In the genomic region with DNA sequence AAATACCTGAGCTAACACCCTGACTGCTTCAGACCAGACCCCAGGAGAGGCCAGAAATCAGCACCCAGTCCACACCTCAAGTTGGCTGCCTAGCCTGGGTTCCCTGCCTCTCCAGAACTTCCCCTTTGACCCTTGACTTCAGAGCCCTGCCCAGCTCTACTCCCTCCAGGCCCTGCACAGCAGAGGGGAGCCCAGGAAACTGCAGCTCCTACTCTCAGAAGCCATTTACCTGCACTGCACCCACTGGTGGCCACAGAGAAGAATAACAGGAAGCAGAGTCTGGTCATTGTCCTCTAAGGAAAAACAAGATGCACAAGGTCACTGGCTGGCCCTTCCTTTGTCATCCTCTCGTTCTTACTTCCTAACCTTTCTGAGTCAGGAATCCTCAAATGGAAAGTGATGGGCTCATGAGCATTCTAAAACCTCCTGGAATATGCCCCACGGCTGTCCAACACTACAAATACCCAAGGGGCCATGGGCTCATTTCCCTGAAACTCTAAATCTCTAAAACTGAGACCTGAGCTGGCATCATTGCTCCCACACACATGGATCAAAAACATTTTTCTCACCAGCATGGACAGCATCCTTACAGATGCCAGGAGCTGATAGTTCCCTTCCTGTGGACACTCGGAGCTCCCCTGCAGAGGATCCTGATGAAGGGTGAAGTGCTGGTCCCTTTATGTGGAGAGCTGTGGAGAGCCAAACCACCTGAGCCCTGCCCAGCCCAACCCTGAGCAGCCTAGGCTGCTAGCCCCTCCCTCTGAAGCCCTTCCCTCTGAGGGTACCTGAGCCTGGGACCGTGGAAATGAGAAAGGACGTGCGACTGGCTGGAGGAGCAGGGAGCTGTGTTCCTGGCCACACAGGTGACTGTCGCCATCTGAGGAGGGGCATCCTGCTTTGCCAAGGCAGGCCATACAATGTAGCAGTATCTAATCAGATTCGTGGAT, we compare ENCODE assay signal across 8 cellular contexts. TPM values are rescaled to one million over a fixed set of nuclear protein-coding genes. Genes with fewer than 3 reads are reported as not detected.
DNase-seq lines count a peak whose midpoint lies in the region; ATAC-seq, FAIRE-seq and TF ChIP-seq lines count a peak whose summit lies in the region.

Gene ITLN2, minus strand, starts transcription at position 652 of the 947 bp plus-strand sequence. Its CDS starts 68 bp downstream, at position 584.

- peak; percentile 79 for ATAC-seq in naive thymus-derived CD4-positive, alpha-beta T cell
- no peak for ATAC-seq in HG02588 (IDR thresholded peaks at IDR 0.05; ENCODE audit: unreplicated experiment)
- ATAC-seq in HG02981 (IDR thresholded peaks at IDR 0.05; ENCODE audit: unreplicated experiment) = no peak

- H3K4me1 Mint-ChIP-seq in naive thymus-derived CD4-positive, alpha-beta T cell = peaks cover 6 to 21% (median 11%) of the 10 kb centered on the region in 7 donors

- no peaks in the 10 kb centered on the region for H3K9me3 ChIP-seq in naive thymus-derived CD4-positive, alpha-beta T cell (ENCODE audit: control insufficient read depth in 2 of 3, low read length in 3 of 3)

- no peaks in the 10 kb centered on the region for H3K27me3 Mint-ChIP-seq in naive thymus-derived CD4-positive, alpha-beta T cell

- peak within 1 kb of the TSS in 3 of 9 donors; percentile 40 to 65 (median 54) for H3K27ac Mint-ChIP-seq in naive thymus-derived CD4-positive, alpha-beta T cell

- no peak within 1 kb of the TSS for H3K4me3 Mint-ChIP-seq in naive thymus-derived CD4-positive, alpha-beta T cell

- peaks cover 0 to 16% of the 10 kb centered on the region in 2 donors for H3K4me1 ChIP-seq in naive thymus-derived CD4-positive, alpha-beta T cell (ENCODE audit: control insufficient read depth in 2 of 2, insufficient read depth in 2 of 2, low read length in 2 of 2)

- H3K36me3 Mint-ChIP-seq in naive thymus-derived CD4-positive, alpha-beta T cell = no peaks in the 10 kb centered on the region

- TF ChIP-seq CTCF in AG04449 (IDR thresholded peaks at IDR 0.05; ENCODE audit: insufficient read depth, low read length, missing control alignments) (peak; percentile 59), WI38 (IDR thresholded peaks at IDR 0.05; ENCODE audit: low read depth, low read length) (peak; percentile 71)

- no peaks in the 10 kb centered on the region for H3K9me3 Mint-ChIP-seq in naive thymus-derived CD4-positive, alpha-beta T cell

- H3K27me3 ChIP-seq in naive thymus-derived CD4-positive, alpha-beta T cell (ENCODE audit: control insufficient read depth in 2 of 2, insufficient read depth in 2 of 2, low read length in 2 of 2) = no peaks in the 10 kb centered on the region

- CTCF ChIA-PET in AG04449 (lab: Yijun Ruan, JAX) = interaction anchor here (1.1 to 5.9 kb wide), 4 partner anchors 9 to 279 kb away, joined by 3 to 57 read pairs (median 4); no protein-coding TSS in a partner anchor
- CTCF ChIA-PET in naive thymus-derived CD4-positive, alpha-beta T cell (lab: Charles Lee) = interaction anchor here (0.6 to 8.2 kb wide), 17 partner anchors 10 to 273 kb away, joined by 3 to 167 read pairs (median 5); no protein-coding TSS in a partner anchor

- no peak within 1 kb of the TSS for H3K27ac ChIP-seq in naive thymus-derived CD4-positive, alpha-beta T cell (ENCODE audit: low read depth, low read length)

- no peak for TF ChIP-seq POLR2A in GM12891 (IDR thresholded peaks at IDR 0.05; ENCODE audit: low read depth, low read length)

- H3K4me3 ChIP-seq in AG04449 (ENCODE audit: low read depth, low read length) (no peak within 1 kb of the TSS), WI38 (ENCODE audit: low read depth, low read length) (no peak within 1 kb of the TSS)
- H3K4me3 ChIP-seq in naive thymus-derived CD4-positive, alpha-beta T cell (ENCODE audit: low read length) = no peak within 1 kb of the TSS

- DNase-seq in AG04449 (ENCODE audit: low read depth, low spot score) = no peak
- DNase-seq in GM12891 (ENCODE audit: insufficient read length, low spot score) = peak; percentile 47
- DNase-seq in Kasumi-1 (lab: John Stamatoyannopoulos, UW) = peak; percentile 51 to 55
- DNase-seq in dermis blood vessel endothelial cell = peak; percentile 21
- DNase-seq in naive thymus-derived CD4-positive, alpha-beta T cell = peak in 8 of 9 donors; percentile 22 to 52 (median 42)

- no peaks in the 10 kb centered on the region for H3K36me3 ChIP-seq in naive thymus-derived CD4-positive, alpha-beta T cell (ENCODE audit: control insufficient read depth in 2 of 3, insufficient read depth in 3 of 3, low read length in 3 of 3)

- intact Hi-C loops in naive thymus-derived CD4-positive, alpha-beta T cell (cut with micrococcal nuclease) = loop anchor here in 1 of 2 donors (5.0 to 10.0 kb wide), 3 partner anchors 80 to 520 kb away; no protein-coding TSS in a partner anchor

- POLR2A ChIA-PET in AG04449 (lab: Yijun Ruan, JAX) = no interaction called here
- POLR2A ChIA-PET in naive thymus-derived CD4-positive, alpha-beta T cell (lab: Charles Lee) = interaction anchor here (0.5 to 1.6 kb wide), 4 partner anchors 19 to 292 kb away, joined by 3 to 7 read pairs (median 4); no protein-coding TSS in a partner anchor

- FAIRE-seq in GM12891 (lab: Jason Lieb, UNC) = peak; percentile 75

TF ChIP-seq in GM12891, 5 proteins besides CTCF, POLR2A, EP300 and RAD21:
- no peak for TF ChIP-seq PAX5 (IDR thresholded peaks at IDR 0.05; ENCODE audit: insufficient read depth, low read length, severe bottlenecking)

RNA-seq across cellular contexts. Expression of gene ITLN2, which starts in this region (rescaled TPM):
- polyA plus RNA-seq in GM12891 (2012; ENCODE audit: low read depth, missing spikeins) = not detected
- not detected in 2 replicates for total RNA-seq in dermis blood vessel endothelial cell
- total RNA-seq in naive thymus-derived CD4-positive, alpha-beta T cell = not detected
- not detected for polyA plus RNA-seq in naive thymus-derived CD4-positive, alpha-beta T cell

Comparison
In these comparisons a context has a peak if more than half of its experiments do, and no peak if none do; other contexts are left out.
1. Peak in DNase-seq in dermis blood vessel endothelial cell; RNA of the gene not detected or under 1 TPM.
2. Peak in DNase-seq and ATAC-seq in naive thymus-derived CD4-positive, alpha-beta T cell; RNA of the gene not detected or under 1 TPM.